In the genomic region with DNA sequence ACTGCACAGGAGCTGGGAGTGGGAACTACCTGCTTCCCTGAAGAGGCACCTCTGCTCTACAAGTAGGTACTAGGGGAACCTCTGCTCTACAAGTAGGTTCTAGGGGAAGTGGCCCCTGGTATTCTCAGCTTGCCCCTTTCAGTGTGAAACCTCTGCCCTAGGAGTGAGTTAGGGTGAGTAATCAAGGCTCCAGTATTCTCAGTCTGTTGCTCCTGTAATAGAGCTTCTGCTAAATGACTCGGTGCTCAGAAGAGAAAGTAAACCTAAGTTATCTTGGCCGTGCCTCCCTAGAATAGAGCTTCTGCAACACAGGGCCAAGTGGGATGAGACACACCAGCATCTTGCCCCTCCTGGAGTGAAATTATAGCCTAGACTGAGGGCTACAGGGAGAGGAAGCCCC, we compare ENCODE assay signal across 1 cellular context.
A peak's percentile ranks its signal among the peaks of the same experiment; 100 is the strongest.
TF ChIP-seq lines count a peak whose summit lies in the region.

No MANE protein-coding gene starts in this region.

TF ChIP-seq in GM12878, 131 proteins besides CTCF, POLR2A, EP300 and RAD21:
- TF ChIP-seq NR2F1 (conservative IDR thresholded peaks at IDR 0.05) (no peak), DPF2 (IDR thresholded peaks at IDR 0.05) (0 out of 2 replicates have a peak, but pooled peaks have one; percentile 24), PRDM15 (CRISPR knock-in tag; IDR thresholded peaks at IDR 0.05) (no peak), CHD2 (IDR thresholded peaks at IDR 0.05; ENCODE audit: borderline replicate concordance, low read depth, low read length) (no peak), RBBP5 (conservative IDR thresholded peaks at IDR 0.05) (no peak), IKZF1 (conservative IDR thresholded peaks at IDR 0.05) (peak; percentile 24; the same call in 1 of the 2 replicates), ZNF622 (IDR thresholded peaks at IDR 0.05) (no peak), NR2C1 (IDR thresholded peaks at IDR 0.05) (no peak), CBFB (IDR thresholded peaks at IDR 0.05; ENCODE audit: low read depth) (no peak), ZBTB11 (CRISPR knock-in tag; IDR thresholded peaks at IDR 0.05) (no peak), RAD51 (IDR thresholded peaks at IDR 0.05) (no peak), CEBPB (IDR thresholded peaks at IDR 0.05; ENCODE audit: borderline replicate concordance in 1 of 2, low read depth in 2 of 2, low read length in 2 of 2) (no peak), CREB1 (IDR thresholded peaks at IDR 0.05; ENCODE audit: low read depth) (no peak), POU2F2 (IDR thresholded peaks at IDR 0.05; ENCODE audit: borderline replicate concordance, low read depth, low read length) (no peak), SPI1 (IDR thresholded peaks at IDR 0.05; ENCODE audit: borderline replicate concordance, insufficient read depth, low read depth, low read length) (peak; percentile 46; the same call in 1 of the 2 replicates), RFX5 (IDR thresholded peaks at IDR 0.05; ENCODE audit: low read depth, low read length) (no peak)
- TF ChIP-seq, protein P1, sequence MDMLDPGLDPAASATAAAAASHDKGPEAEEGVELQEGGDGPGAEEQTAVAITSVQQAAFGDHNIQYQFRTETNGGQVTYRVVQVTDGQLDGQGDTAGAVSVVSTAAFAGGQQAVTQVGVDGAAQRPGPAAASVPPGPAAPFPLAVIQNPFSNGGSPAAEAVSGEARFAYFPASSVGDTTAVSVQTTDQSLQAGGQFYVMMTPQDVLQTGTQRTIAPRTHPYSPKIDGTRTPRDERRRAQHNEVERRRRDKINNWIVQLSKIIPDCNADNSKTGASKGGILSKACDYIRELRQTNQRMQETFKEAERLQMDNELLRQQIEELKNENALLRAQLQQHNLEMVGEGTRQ (IDR thresholded peaks at IDR 0.05; ENCODE audit: borderline replicate concordance, low read depth, low read length) = no peak
- TF ChIP-seq, protein P2, sequence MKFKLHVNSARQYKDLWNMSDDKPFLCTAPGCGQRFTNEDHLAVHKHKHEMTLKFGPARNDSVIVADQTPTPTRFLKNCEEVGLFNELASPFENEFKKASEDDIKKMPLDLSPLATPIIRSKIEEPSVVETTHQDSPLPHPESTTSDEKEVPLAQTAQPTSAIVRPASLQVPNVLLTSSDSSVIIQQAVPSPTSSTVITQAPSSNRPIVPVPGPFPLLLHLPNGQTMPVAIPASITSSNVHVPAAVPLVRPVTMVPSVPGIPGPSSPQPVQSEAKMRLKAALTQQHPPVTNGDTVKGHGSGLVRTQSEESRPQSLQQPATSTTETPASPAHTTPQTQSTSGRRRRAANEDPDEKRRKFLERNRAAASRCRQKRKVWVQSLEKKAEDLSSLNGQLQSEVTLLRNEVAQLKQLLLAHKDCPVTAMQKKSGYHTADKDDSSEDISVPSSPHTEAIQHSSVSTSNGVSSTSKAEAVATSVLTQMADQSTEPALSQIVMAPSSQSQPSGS (IDR thresholded peaks at IDR 0.05; ENCODE audit: low read length) = no peak
